29 cellular contexts compared by ENCODE assay signal in the genomic region with DNA sequence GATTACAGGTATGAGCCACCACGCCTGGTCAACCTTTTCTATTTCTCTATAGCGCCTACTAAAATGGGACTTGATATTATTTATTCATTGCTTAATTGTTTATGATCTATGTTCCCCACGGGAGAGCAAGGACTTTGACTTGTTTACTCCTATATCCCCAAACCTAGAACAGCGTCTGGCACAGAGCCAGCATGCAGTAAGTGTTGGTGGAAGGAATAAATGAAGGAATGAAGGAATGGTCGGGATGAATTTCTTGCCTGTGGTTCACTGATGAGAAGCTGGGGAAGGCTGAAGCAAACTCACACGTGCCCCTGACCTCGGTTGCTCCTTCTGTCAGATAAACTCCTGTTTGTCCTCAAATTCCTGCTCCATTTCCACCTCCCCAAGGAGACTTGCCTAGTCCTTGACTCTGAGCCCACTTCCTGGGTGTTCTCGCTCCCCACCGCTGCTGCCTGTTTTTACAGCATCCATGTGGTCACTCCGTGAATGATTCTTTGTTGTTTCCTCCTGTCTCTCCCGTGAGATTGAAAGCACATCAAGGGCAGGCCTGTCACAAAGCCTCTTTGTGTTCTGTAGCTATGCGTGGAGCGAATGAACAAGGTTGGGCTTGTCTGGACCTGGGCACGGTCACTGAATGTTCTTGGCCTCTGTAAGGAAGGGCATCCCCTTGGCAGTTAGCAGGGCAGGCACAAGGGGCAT. TPM values are rescaled to one million over a fixed set of nuclear protein-coding genes. Genes with fewer than 3 reads are reported as not detected.
A peak's percentile ranks its signal among the peaks of the same experiment; 100 is the strongest.
DNase-seq lines count a peak whose midpoint lies in the region; ATAC-seq and TF ChIP-seq lines count a peak whose summit lies in the region.
"Had no signal": no experiment of that assay in that cellular context is flagged by ENCODE, and none has a peak within 500 bp of the region (broad histone marks: within the 10 kb centered on the region; RNA-seq: fewer than 3 reads in every experiment).

No MANE protein-coding gene starts in this region.

- no peaks in the 10 kb centered on the region for H3K4me1 Mint-ChIP-seq in glutamatergic neuron (ENCODE audit: low read depth, unreplicated experiment)
- H3K4me1 Mint-ChIP-seq: immature natural killer cell had no signal

- no peak overlapping the region for H3K27ac Mint-ChIP-seq in glutamatergic neuron (ENCODE audit: unreplicated experiment)
- H3K27ac Mint-ChIP-seq: activated CD4-positive, alpha-beta T cell treated with anti-CD3 and anti-CD28 coated beads, Interleukin-2, amount 10 ng/mL, durations not matched to agents 24 days and 14 days; activated naive CD8-positive, alpha-beta T cell treated with anti-CD3 and anti-CD28 coated beads for 36 hours; immature natural killer cell; memory B cell; nephron progenitor cell; stimulated activated naive B cell treated with anti-CD40 and anti-IgM and Interleukin-4, amounts not matched to agents 10 μg/mL and 1 μg/mL and 100 μg/mL, for 72 hours; WTC11 had no signal

- POLR2A ChIA-PET in RWPE1 (lab: Yijun Ruan, JAX; ENCODE audit: low non-redundant PET) = no interaction called here

- no peaks in the 10 kb centered on the region for H3K9me3 Mint-ChIP-seq in glutamatergic neuron (ENCODE audit: unreplicated experiment)
- H3K9me3 Mint-ChIP-seq: activated CD4-positive, alpha-beta T cell treated with anti-CD3 and anti-CD28 coated beads, Interleukin-2, amount 10 ng/mL, durations not matched to agents 24 days and 14 days; activated naive CD8-positive, alpha-beta T cell treated with anti-CD3 and anti-CD28 coated beads for 36 hours; immature natural killer cell; memory B cell; nephron progenitor cell; stimulated activated naive B cell treated with anti-CD40 and anti-IgM and Interleukin-4, amounts not matched to agents 10 μg/mL and 1 μg/mL and 100 μg/mL, for 72 hours; WTC11 had no signal

- no peak for TF ChIP-seq EP300 in suprapubic skin (IDR thresholded peaks at IDR 0.05)

- ATAC-seq in esophagus mucosa (peak; percentile 39), HG03159 (IDR thresholded peaks at IDR 0.05; ENCODE audit: unreplicated experiment) (no peak), HG02623 (IDR thresholded peaks at IDR 0.05; ENCODE audit: unreplicated experiment) (no peak)
- ATAC-seq: left lobe of liver; stimulated activated naive B cell treated with anti-CD40 and anti-IgM and Interleukin-4, amounts not matched to agents 10 μg/mL and 1 μg/mL and 100 μg/mL, for 72 hours; upper lobe of right lung; WTC11 had no signal

- H3K9me3 ChIP-seq in suprapubic skin = no peaks in the 10 kb centered on the region
- H3K9me3 ChIP-seq: upper lobe of right lung had no signal

- WGBS in suprapubic skin = 71% methylated on average over 14 of the region's 14 CpGs

- H3K27ac ChIP-seq in RWPE1 = peak overlapping the region; percentile 91
- no peak overlapping the region for H3K27ac ChIP-seq in suprapubic skin
- H3K27ac ChIP-seq: upper lobe of right lung had no signal

- TF ChIP-seq CTCF in RWPE1 (conservative IDR thresholded peaks at IDR 0.05; ENCODE audit: low read depth) (no peak), suprapubic skin (IDR thresholded peaks at IDR 0.05) (no peak), glutamatergic neuron (IDR thresholded peaks at IDR 0.05; ENCODE audit: partially characterized antibody, unreplicated experiment) (no peak)

- H3K4me1 ChIP-seq in suprapubic skin = peaks cover 6% of the 10 kb centered on the region

- no peak for DNase-seq in RWPE1 (ENCODE audit: low spot score)
- DNase-seq in suprapubic skin (ENCODE audit: low spot score in 2 of 2) = peak; percentile 36 to 69
- no peak for DNase-seq in glutamatergic neuron
- DNase-seq: activated CD4-positive, alpha-beta T cell treated with anti-CD3 and anti-CD28 coated beads, Interleukin-2, amount 10 ng/mL, durations not matched to agents 24 days and 14 days; activated naive CD8-positive, alpha-beta T cell treated with anti-CD3 and anti-CD28 coated beads for 36 hours; aorta; DMS153; immature natural killer cell; NCI-H1048; NCI-H1694; NCI-H446 treated with DMSO at 0.1 percent for 48 hours; NCI-H774; nephron progenitor cell; stimulated activated naive B cell treated with anti-CD40 and anti-IgM and Interleukin-4, amounts not matched to agents 10 μg/mL and 1 μg/mL and 100 μg/mL, for 72 hours; substantia nigra; upper lobe of right lung had no signal

- no peak for TF ChIP-seq POLR2A in suprapubic skin (IDR thresholded peaks at IDR 0.05)

- no peaks in the 10 kb centered on the region for H3K36me3 ChIP-seq in suprapubic skin
- H3K36me3 ChIP-seq: upper lobe of right lung had no signal

- H3K36me3 Mint-ChIP-seq in glutamatergic neuron (ENCODE audit: unreplicated experiment) = peaks cover 4% of the 10 kb centered on the region
- H3K36me3 Mint-ChIP-seq: activated naive CD8-positive, alpha-beta T cell treated with anti-CD3 and anti-CD28 coated beads for 36 hours; WTC11 had no signal

- H3K4me3 ChIP-seq in suprapubic skin = no peak overlapping the region
- H3K4me3 ChIP-seq: upper lobe of right lung had no signal

- no peak overlapping the region for H3K4me3 Mint-ChIP-seq in glutamatergic neuron (ENCODE audit: unreplicated experiment)
- H3K4me3 Mint-ChIP-seq: activated CD4-positive, alpha-beta T cell treated with anti-CD3 and anti-CD28 coated beads, Interleukin-2, amount 10 ng/mL, durations not matched to agents 24 days and 14 days; activated naive CD8-positive, alpha-beta T cell treated with anti-CD3 and anti-CD28 coated beads for 36 hours; immature natural killer cell; memory B cell; nephron progenitor cell; stimulated activated naive B cell treated with anti-CD40 and anti-IgM and Interleukin-4, amounts not matched to agents 10 μg/mL and 1 μg/mL and 100 μg/mL, for 72 hours; WTC11 had no signal

- CTCF ChIA-PET in RWPE1 (lab: Yijun Ruan, JAX) = no interaction called here

- peaks cover 6% of the 10 kb centered on the region for H3K27me3 Mint-ChIP-seq in glutamatergic neuron (ENCODE audit: unreplicated experiment)
- H3K27me3 Mint-ChIP-seq: activated naive CD8-positive, alpha-beta T cell treated with anti-CD3 and anti-CD28 coated beads for 36 hours; memory B cell; stimulated activated naive B cell treated with anti-CD40 and anti-IgM and Interleukin-4, amounts not matched to agents 10 μg/mL and 1 μg/mL and 100 μg/mL, for 72 hours had no signal

- peaks cover 11% of the 10 kb centered on the region for H3K27me3 ChIP-seq in suprapubic skin
- H3K27me3 ChIP-seq: upper lobe of right lung had no signal

RNA-seq across cellular contexts. Expression of a gene that starts 17.3 kb away (rescaled TPM):
- total RNA-seq in esophagus mucosa (1.7 TPM), suprapubic skin (1 to 10 TPM; 1.9 to 3.3 (median 2.4) TPM), glutamatergic neuron (ENCODE audit: unreplicated experiment) (4.6 TPM)
- total RNA-seq: skeletal muscle tissue had no signal

RNA-seq across cellular contexts. Expression of a gene that starts 17.5 kb away (rescaled TPM):
- total RNA-seq in esophagus mucosa (15.3 TPM), suprapubic skin (10 to 100 TPM in 3 of 4 donors, 1 to 10 TPM in 1; 9.3 to 19.2 (median 12.9) TPM), glutamatergic neuron (ENCODE audit: unreplicated experiment) (12.7 TPM)

RNA-seq across cellular contexts. Expression of a gene that starts 28.0 kb away (rescaled TPM):
- total RNA-seq in esophagus mucosa = 322 TPM
- total RNA-seq in suprapubic skin = 100 to 1,000 TPM in 1 of 4 donors, 10 to 100 TPM in 3; 30.0 to 153 (median 92.9) TPM
- total RNA-seq in glutamatergic neuron (ENCODE audit: unreplicated experiment) = 89.5 TPM

RNA-seq across cellular contexts. Expression of a gene that starts 28.4 kb away (rescaled TPM):
- 8.6 TPM for total RNA-seq in esophagus mucosa
- 10 to 100 TPM in 2 of 4 donors, 1 to 10 TPM in 2; 4.9 to 24.9 (median 10.4) TPM for total RNA-seq in suprapubic skin
- total RNA-seq in glutamatergic neuron (ENCODE audit: unreplicated experiment) = 25.6 TPM

RNA-seq across cellular contexts. Expression of a gene that starts 44.3 kb away (rescaled TPM):
- total RNA-seq in esophagus mucosa = 3.5 TPM
- under 1 TPM in 1 of 4 donors, not detected in 3; 0.72 TPM for total RNA-seq in suprapubic skin
- total RNA-seq in glutamatergic neuron (ENCODE audit: unreplicated experiment) = not detected
- total RNA-seq: activated CD4-positive, alpha-beta T cell treated with anti-CD3 and anti-CD28 coated beads, Interleukin-2, amount 10 ng/mL, durations not matched to agents 24 days and 14 days; activated CD8-positive, alpha-beta memory T cell treated with anti-CD3 and anti-CD28 coated beads for 36 hours; activated naive CD8-positive, alpha-beta T cell treated with anti-CD3 and anti-CD28 coated beads for 36 hours; glomerular endothelial cell; H4; osteocyte; renal cortical epithelial cell; skeletal muscle tissue; T-helper 1 cell treated with Interleukin-12 subunit alpha and Interleukin-12 subunit beta and Interleukin-4 antibody, amounts not matched to agents 30 ng/mL and 1 ng/mL, for 36 hours; upper lobe of right lung had no signal

Comparison
In these comparisons a context has a peak if more than half of its experiments do, and no peak if none do; other contexts are left out.
1. DNase-seq: peak in suprapubic skin (2 of 2); none in RWPE1 (single experiment) and glutamatergic neuron (single experiment).